16 cellular contexts compared by ENCODE assay signal in genomic region chr12:17976202-17976601, GRCh38.
A peak's percentile ranks its signal among the peaks of the same experiment; 100 is the strongest.
DNase-seq lines count a peak whose midpoint lies in the region; ATAC-seq, FAIRE-seq and TF ChIP-seq lines count a peak whose summit lies in the region.
"Had no signal": no experiment of that assay in that cellular context is flagged by ENCODE, and none has a peak within 500 bp of the region (broad histone marks: within the 10 kb centered on the region; RNA-seq: fewer than 3 reads in every experiment).

No MANE protein-coding gene starts in this region.

- intact Hi-C loops in GM12878 (cut with micrococcal nuclease; ENCODE audit: unreplicated experiment) = no loop called here
- intact Hi-C loops in lower lobe of right lung (cut with DNase I) = no loop called here
- intact Hi-C loops in psoas muscle (cut with DNase I) = no loop called here

- H3K27me3 ChIP-seq in GM12878 (replicated peaks in 1 of 2; ENCODE audit: control insufficient read depth in 2 of 2, insufficient read depth in 2 of 2, low read length in 1 of 2) = no peaks in the 10 kb centered on the region
- no peaks in the 10 kb centered on the region for H3K27me3 ChIP-seq in lower lobe of right lung (ENCODE audit: low read depth)
- no peaks in the 10 kb centered on the region for H3K27me3 ChIP-seq in psoas muscle (ENCODE audit: insufficient read depth in 3 of 3, low read length in 2 of 3)

- no peak overlapping the region for H3K4me2 ChIP-seq in GM12878 (ENCODE audit: control insufficient read depth, insufficient read depth)

- ATAC-seq in GM12878 (peak; percentile 56), lower lobe of right lung (no peak), HG02885 (IDR thresholded peaks at IDR 0.05; ENCODE audit: poor library complexity, unreplicated experiment) (no peak), GM19324 (IDR thresholded peaks at IDR 0.05; ENCODE audit: low FRiP score, unreplicated experiment) (no peak), psoas muscle (no peak)
- ATAC-seq: naive thymus-derived CD8-positive, alpha-beta T cell; Right ventricle myocardium inferior; stimulated activated naive CD8-positive, alpha-beta T cell treated with anti-CD3 and anti-CD28 coated beads, Interleukin-15, amount 100 ng/mL, for 72 hours had no signal

- H3K36me3 ChIP-seq in GM12878 (ENCODE audit: control insufficient read depth in 2 of 2, insufficient read depth in 2 of 2, low read length in 1 of 2) (no peaks in the 10 kb centered on the region), lower lobe of right lung (no peaks in the 10 kb centered on the region), psoas muscle (ENCODE audit: insufficient read depth in 1 of 2, low read depth in 1 of 2) (no peaks in the 10 kb centered on the region)

- no peak for TF ChIP-seq POLR2A in GM12878 (IDR thresholded peaks at IDR 0.05; ENCODE audit: low read depth, low read length)

- no peak for TF ChIP-seq EP300 in GM12878 (IDR thresholded peaks at IDR 0.05; ENCODE audit: borderline replicate concordance in 1 of 2, control insufficient read depth in 1 of 2, low read depth in 2 of 2, low read length in 2 of 2)

- H3K4me1 ChIP-seq in GM12878 (ENCODE audit: control insufficient read depth, insufficient read depth, low read length) = no peaks in the 10 kb centered on the region
- no peaks in the 10 kb centered on the region for H3K4me1 ChIP-seq in lower lobe of right lung
- no peaks in the 10 kb centered on the region for H3K4me1 ChIP-seq in psoas muscle

- H3K79me2 ChIP-seq in GM12878 (ENCODE audit: control insufficient read depth, insufficient read depth, low read length) = no peaks in the 10 kb centered on the region

- no TSS peak for BruUV-seq in GM12878 (replicated peaks; lab: Mats Ljungman, UMichigan)

- FAIRE-seq in GM12878 (lab: Jason Lieb, UNC) = no peak

- H3K4me3 ChIP-seq in GM12878 (no peak overlapping the region), lower lobe of right lung (no peak overlapping the region), psoas muscle (no peak overlapping the region)

- CTCF ChIA-PET in GM12878 (lab: Yijun Ruan, JAX) = no interaction called here

- H4K20me1 ChIP-seq in GM12878 (ENCODE audit: control insufficient read depth, insufficient read depth) = no peaks in the 10 kb centered on the region

- POLR2A ChIA-PET in GM12878 (lab: Charles Lee) = no interaction called here

- SMC1A ChIA-PET in GM12878 (lab: Charles Lee; ENCODE audit: uncharacterized antibody, unreplicated experiment) = no interaction called here

- in situ Hi-C loops in GM12878 (cut with MboI) = loop anchor here (25.0 kb wide), 1 partner anchor 1039 kb away; no protein-coding TSS in a partner anchor

- H3K27ac ChIP-seq in GM12878 (ENCODE audit: control insufficient read depth, insufficient read depth) (no peak overlapping the region), lower lobe of right lung (no peak overlapping the region), psoas muscle (no peak overlapping the region)

- peak; percentile 3 for DNase-seq in EL
- DNase-seq in LHCN-M2 (ENCODE audit: low read depth) = peak; percentile 12
- no peak for DNase-seq in GM12878 (ENCODE audit: low read depth, low spot score)
- DNase-seq in myocyte (ENCODE audit: low read depth) = peak; percentile 6
- DNase-seq in lower lobe of right lung = no peak
- no peak for DNase-seq in psoas muscle
- DNase-seq: activated CD4-positive, alpha-beta T cell treated with anti-CD3 and anti-CD28 coated beads for 4 hours; activated effector memory CD4-positive, alpha-beta T cell treated with anti-CD3 and anti-CD28 coated beads, Interleukin-2, amount 50 U/mL, for 16 hours; cortex of kidney; hypothalamus; naive thymus-derived CD8-positive, alpha-beta T cell; NCI-H187; stimulated activated naive CD8-positive, alpha-beta T cell treated with anti-CD3 and anti-CD28 coated beads, Interleukin-15, amount 100 ng/mL, for 72 hours had no signal

- no peak overlapping the region for H2AFZ ChIP-seq in GM12878 (ENCODE audit: control insufficient read depth, low read depth, low read length)

- TF ChIP-seq CTCF in GM12878 (IDR thresholded peaks at IDR 0.05 in 2 of 3, conservative IDR thresholded peaks at IDR 0.05 in 1 of 3; ENCODE audit: control insufficient read depth in 2 of 3, extremely low read depth in 1 of 3, insufficient read depth in 1 of 3, low read depth in 3 of 3, low read length in 3 of 3) = no peak; a peak in 1 of 6 replicates
- TF ChIP-seq CTCF in lower lobe of right lung (IDR thresholded peaks at IDR 0.05) = no peak
- TF ChIP-seq CTCF in psoas muscle (IDR thresholded peaks at IDR 0.05) = no peak

- H3K9ac ChIP-seq in GM12878 (ENCODE audit: control insufficient read depth, insufficient read depth, low read length) = no peak overlapping the region

- H3K9me3 ChIP-seq in GM12878 (replicated peaks; ENCODE audit: control insufficient read depth, insufficient read depth, low read length) = no peaks in the 10 kb centered on the region
- H3K9me3 ChIP-seq in lower lobe of right lung = no peaks in the 10 kb centered on the region
- H3K9me3 ChIP-seq in psoas muscle = no peaks in the 10 kb centered on the region

- RAD21 ChIA-PET in GM12878 (lab: Charles Lee; ENCODE audit: unreplicated experiment) = no interaction called here

- no peak for TF ChIP-seq RAD21 in GM12878 (IDR thresholded peaks at IDR 0.05; ENCODE audit: insufficient read depth, low read depth, low read length)

- 29% methylated on average over 5 of the region's 5 CpGs for WGBS in GM12878 (ENCODE audit: insufficient coverage, insufficient replicate concordance, low lambda C conversion rate, missing lambda C conversion rate)
- WGBS in psoas muscle, 3 donors = 34 to 44% (median 39%) methylated on average over 5 of the region's 5 CpGs

TF ChIP-seq in GM12878, 131 proteins besides CTCF, POLR2A, EP300 and RAD21:
- TF ChIP-seq CHD2 (IDR thresholded peaks at IDR 0.05; ENCODE audit: borderline replicate concordance, low read depth, low read length) (no peak), RAD51 (IDR thresholded peaks at IDR 0.05) (no peak), IRF3 (IDR thresholded peaks at IDR 0.05) (no peak), ZNF274 (IDR thresholded peaks at IDR 0.05; ENCODE audit: insufficient read depth, insufficient read length) (no peak), TBL1XR1 (IDR thresholded peaks at IDR 0.05; ENCODE audit: low read depth, low read length) (no peak), NR2C1 (IDR thresholded peaks at IDR 0.05) (no peak), NFIC (IDR thresholded peaks at IDR 0.05; ENCODE audit: low read depth, low read length) (no peak), ZBTB11 (CRISPR knock-in tag; IDR thresholded peaks at IDR 0.05) (no peak), IRF5 (IDR thresholded peaks at IDR 0.05; ENCODE audit: borderline replicate concordance) (no peak), SMAD1 (IDR thresholded peaks at IDR 0.05; ENCODE audit: low read depth, partially characterized antibody) (no peak), RBBP5 (conservative IDR thresholded peaks at IDR 0.05) (no peak)

Comparison
In these comparisons a context has a peak if more than half of its experiments do, and no peak if none do; other contexts are left out.
1. DNase-seq: peak in EL (single experiment), LHCN-M2 (single experiment) and myocyte (single experiment); none in GM12878 (single experiment), lower lobe of right lung (single experiment) and psoas muscle (0 of 2).